1 cellular context compared by ENCODE assay signal in the genomic region with DNA sequence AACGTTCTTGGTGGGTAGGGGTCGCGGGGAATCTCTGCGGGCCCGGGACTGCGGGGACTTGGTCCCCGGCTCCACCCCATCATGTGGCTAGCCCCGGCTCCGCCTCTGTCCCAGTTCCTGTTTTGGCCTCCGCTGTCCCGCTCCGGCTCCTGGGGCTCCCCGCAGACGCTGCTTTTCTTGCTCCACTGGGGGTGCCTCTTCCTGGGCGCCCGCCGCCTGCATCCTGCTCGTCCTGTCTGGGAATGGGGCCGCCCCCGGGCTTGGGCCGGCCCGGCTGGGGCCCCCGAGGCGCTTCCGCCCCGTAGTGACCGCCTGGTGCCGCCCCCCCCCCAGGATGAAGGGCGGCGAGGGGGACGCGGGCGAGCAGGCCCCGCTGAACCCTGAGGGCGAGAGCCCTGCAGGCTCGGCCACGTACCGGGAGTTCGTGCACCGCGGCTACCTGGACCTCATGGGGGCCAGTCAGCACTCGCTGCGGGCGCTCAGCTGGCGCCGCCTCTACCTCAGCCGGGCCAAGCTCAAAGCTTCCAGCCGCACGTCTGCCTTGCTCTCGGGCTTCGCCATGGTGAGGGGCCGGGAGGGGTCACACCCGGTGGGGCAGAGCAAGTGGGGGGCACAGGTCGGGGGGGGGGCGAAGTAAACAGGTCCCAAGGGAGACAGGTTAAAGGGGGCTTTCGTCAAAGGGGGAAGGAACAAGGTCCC.
TF ChIP-seq lines count a peak whose summit lies in the region.

Gene ORAI3, plus strand, starts transcription at position 113 of the 699 bp plus-strand sequence. Its CDS starts 222 bp downstream, at position 335.

TF ChIP-seq in K562, 482 proteins besides CTCF, POLR2A, EP300 and RAD21 (continued from another document and continues in another):
- TF ChIP-seq ZNF592 (IDR thresholded peaks at IDR 0.05), result no peak
- no peak; the same call in 1 of the 2 replicates for TF ChIP-seq EP400 (IDR thresholded peaks at IDR 0.05)
- no peak for TF ChIP-seq PHB2 (IDR thresholded peaks at IDR 0.05; ENCODE audit: low read depth)
- TF ChIP-seq ZNF507 (tag; conservative IDR thresholded peaks at IDR 0.05), result no peak
- TF ChIP-seq MYBL2 (IDR thresholded peaks at IDR 0.05; ENCODE audit: low read depth), result no peak
- no peak for TF ChIP-seq MYBL2 (CRISPR knock-in tag; IDR thresholded peaks at IDR 0.05; ENCODE audit: borderline replicate concordance)
- TF ChIP-seq, protein P1, sequence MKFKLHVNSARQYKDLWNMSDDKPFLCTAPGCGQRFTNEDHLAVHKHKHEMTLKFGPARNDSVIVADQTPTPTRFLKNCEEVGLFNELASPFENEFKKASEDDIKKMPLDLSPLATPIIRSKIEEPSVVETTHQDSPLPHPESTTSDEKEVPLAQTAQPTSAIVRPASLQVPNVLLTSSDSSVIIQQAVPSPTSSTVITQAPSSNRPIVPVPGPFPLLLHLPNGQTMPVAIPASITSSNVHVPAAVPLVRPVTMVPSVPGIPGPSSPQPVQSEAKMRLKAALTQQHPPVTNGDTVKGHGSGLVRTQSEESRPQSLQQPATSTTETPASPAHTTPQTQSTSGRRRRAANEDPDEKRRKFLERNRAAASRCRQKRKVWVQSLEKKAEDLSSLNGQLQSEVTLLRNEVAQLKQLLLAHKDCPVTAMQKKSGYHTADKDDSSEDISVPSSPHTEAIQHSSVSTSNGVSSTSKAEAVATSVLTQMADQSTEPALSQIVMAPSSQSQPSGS (CRISPR knock-in tag; IDR thresholded peaks at IDR 0.05), result no peak
- TF ChIP-seq, protein P2, sequence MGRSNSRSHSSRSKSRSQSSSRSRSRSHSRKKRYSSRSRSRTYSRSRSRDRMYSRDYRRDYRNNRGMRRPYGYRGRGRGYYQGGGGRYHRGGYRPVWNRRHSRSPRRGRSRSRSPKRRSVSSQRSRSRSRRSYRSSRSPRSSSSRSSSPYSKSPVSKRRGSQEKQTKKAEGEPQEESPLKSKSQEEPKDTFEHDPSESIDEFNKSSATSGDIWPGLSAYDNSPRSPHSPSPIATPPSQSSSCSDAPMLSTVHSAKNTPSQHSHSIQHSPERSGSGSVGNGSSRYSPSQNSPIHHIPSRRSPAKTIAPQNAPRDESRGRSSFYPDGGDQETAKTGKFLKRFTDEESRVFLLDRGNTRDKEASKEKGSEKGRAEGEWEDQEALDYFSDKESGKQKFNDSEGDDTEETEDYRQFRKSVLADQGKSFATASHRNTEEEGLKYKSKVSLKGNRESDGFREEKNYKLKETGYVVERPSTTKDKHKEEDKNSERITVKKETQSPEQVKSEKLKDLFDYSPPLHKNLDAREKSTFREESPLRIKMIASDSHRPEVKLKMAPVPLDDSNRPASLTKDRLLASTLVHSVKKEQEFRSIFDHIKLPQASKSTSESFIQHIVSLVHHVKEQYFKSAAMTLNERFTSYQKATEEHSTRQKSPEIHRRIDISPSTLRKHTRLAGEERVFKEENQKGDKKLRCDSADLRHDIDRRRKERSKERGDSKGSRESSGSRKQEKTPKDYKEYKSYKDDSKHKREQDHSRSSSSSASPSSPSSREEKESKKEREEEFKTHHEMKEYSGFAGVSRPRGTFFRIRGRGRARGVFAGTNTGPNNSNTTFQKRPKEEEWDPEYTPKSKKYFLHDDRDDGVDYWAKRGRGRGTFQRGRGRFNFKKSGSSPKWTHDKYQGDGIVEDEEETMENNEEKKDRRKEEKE (IDR thresholded peaks at IDR 0.05; ENCODE audit: borderline replicate concordance in 1 of 2, control insufficient read depth in 1 of 2, low read depth in 2 of 2, low read length in 1 of 2), result no peak
- TF ChIP-seq HDAC6 (IDR thresholded peaks at IDR 0.05; ENCODE audit: low read depth, low read length), result no peak
- TF ChIP-seq SMAD1 (IDR thresholded peaks at IDR 0.05; ENCODE audit: low read depth, low read length, partially characterized antibody), result no peak
- no peak for TF ChIP-seq ZNF121 (CRISPR knock-in tag; conservative IDR thresholded peaks at IDR 0.05)
- no peak for TF ChIP-seq NELFE (IDR thresholded peaks at IDR 0.05; ENCODE audit: insufficient read depth, insufficient read length)
- no peak for TF ChIP-seq E4F1 (CRISPR knock-in tag; IDR thresholded peaks at IDR 0.05; ENCODE audit: borderline replicate concordance)
- no peak for TF ChIP-seq ZNF695 (CRISPR knock-in tag; IDR thresholded peaks at IDR 0.05)
- no peak for TF ChIP-seq TAF7 (tag; IDR thresholded peaks at IDR 0.05)
- TF ChIP-seq MED1 (CRISPR knock-in tag; IDR thresholded peaks at IDR 0.05; ENCODE audit: borderline replicate concordance), result no peak
- peak; percentile 49 for TF ChIP-seq GABPA (tag; conservative IDR thresholded peaks at IDR 0.05; ENCODE audit: low read depth)
- TF ChIP-seq, protein P3, sequence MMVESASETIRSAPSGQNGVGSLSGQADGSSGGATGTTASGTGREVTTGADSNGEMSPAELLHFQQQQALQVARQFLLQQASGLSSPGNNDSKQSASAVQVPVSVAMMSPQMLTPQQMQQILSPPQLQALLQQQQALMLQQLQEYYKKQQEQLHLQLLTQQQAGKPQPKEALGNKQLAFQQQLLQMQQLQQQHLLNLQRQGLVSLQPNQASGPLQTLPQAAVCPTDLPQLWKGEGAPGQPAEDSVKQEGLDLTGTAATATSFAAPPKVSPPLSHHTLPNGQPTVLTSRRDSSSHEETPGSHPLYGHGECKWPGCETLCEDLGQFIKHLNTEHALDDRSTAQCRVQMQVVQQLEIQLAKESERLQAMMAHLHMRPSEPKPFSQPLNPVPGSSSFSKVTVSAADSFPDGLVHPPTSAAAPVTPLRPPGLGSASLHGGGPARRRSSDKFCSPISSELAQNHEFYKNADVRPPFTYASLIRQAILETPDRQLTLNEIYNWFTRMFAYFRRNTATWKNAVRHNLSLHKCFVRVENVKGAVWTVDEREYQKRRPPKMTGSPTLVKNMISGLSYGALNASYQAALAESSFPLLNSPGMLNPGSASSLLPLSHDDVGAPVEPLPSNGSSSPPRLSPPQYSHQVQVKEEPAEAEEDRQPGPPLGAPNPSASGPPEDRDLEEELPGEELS (CRISPR knock-in tag; IDR thresholded peaks at IDR 0.05; ENCODE audit: borderline replicate concordance), result no peak
- no peak for TF ChIP-seq BCL6 (CRISPR knock-in tag; IDR thresholded peaks at IDR 0.05)
- peak; percentile 18; the same call in 1 of the 2 replicates for TF ChIP-seq HDAC2 (IDR thresholded peaks at IDR 0.05)
- no peak for TF ChIP-seq FOXA1 (IDR thresholded peaks at IDR 0.05; ENCODE audit: borderline replicate concordance)
- TF ChIP-seq BCOR (IDR thresholded peaks at IDR 0.05), result no peak
- TF ChIP-seq TRIM28 (IDR thresholded peaks at IDR 0.05), result no peak
- TF ChIP-seq HNRNPLL (IDR thresholded peaks at IDR 0.05; ENCODE audit: low read depth, low read length, poor library complexity, severe bottlenecking), result no peak
- TF ChIP-seq TEAD1 (CRISPR knock-in tag; IDR thresholded peaks at IDR 0.05), result no peak; a peak in 1 of 4 replicates
- no peak for TF ChIP-seq GTF2A2 (tag; IDR thresholded peaks at IDR 0.05)
- TF ChIP-seq SREBF1 (IDR thresholded peaks at IDR 0.05; ENCODE audit: borderline replicate concordance, low read depth, low read length), result no peak
- no peak for TF ChIP-seq HIVEP1 (CRISPR knock-in tag; IDR thresholded peaks at IDR 0.05)
- TF ChIP-seq PURB (CRISPR knock-in tag; IDR thresholded peaks at IDR 0.05; ENCODE audit: low read depth), result no peak
- peak in 1 of 2 experiments; percentile 9 for TF ChIP-seq E2F6 (IDR thresholded peaks at IDR 0.05; ENCODE audit: borderline replicate concordance in 1 of 2, extremely low read depth in 1 of 2, insufficient read depth in 1 of 2, insufficient read length in 1 of 2, low read depth in 1 of 2, low read length in 1 of 2, poor library complexity in 1 of 2, severe bottlenecking in 1 of 2)
- TF ChIP-seq NCOA6 (IDR thresholded peaks at IDR 0.05), result no peak
- no peak for TF ChIP-seq FOXP1 (CRISPR knock-in tag; IDR thresholded peaks at IDR 0.05)
- TF ChIP-seq RBFOX2 (IDR thresholded peaks at IDR 0.05; ENCODE audit: low read depth, low read length), result peak; percentile 88
- TF ChIP-seq, protein P4, sequence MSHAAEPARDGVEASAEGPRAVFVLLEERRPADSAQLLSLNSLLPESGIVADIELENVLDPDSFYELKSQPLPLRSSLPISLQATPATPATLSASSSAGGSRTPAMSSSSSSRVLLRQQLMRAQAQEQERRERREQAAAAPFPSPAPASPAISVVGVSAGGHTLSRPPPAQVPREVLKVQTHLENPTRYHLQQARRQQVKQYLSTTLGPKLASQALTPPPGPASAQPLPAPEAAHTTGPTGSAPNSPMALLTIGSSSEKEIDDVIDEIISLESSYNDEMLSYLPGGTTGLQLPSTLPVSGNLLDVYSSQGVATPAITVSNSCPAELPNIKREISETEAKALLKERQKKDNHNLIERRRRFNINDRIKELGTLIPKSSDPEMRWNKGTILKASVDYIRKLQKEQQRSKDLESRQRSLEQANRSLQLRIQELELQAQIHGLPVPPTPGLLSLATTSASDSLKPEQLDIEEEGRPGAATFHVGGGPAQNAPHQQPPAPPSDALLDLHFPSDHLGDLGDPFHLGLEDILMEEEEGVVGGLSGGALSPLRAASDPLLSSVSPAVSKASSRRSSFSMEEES (CRISPR knock-in tag; IDR thresholded peaks at IDR 0.05), result no peak
- TF ChIP-seq, protein P5, sequence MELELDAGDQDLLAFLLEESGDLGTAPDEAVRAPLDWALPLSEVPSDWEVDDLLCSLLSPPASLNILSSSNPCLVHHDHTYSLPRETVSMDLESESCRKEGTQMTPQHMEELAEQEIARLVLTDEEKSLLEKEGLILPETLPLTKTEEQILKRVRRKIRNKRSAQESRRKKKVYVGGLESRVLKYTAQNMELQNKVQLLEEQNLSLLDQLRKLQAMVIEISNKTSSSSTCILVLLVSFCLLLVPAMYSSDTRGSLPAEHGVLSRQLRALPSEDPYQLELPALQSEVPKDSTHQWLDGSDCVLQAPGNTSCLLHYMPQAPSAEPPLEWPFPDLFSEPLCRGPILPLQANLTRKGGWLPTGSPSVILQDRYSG (tag; conservative IDR thresholded peaks at IDR 0.05; ENCODE audit: low read depth), result no peak
- no peak for TF ChIP-seq SNIP1 (IDR thresholded peaks at IDR 0.05; ENCODE audit: low read depth)
- no peak for TF ChIP-seq ZNF584 (CRISPR knock-in tag; IDR thresholded peaks at IDR 0.05; ENCODE audit: low read depth)
- peak; percentile 58 for TF ChIP-seq TAF1 (IDR thresholded peaks at IDR 0.05; ENCODE audit: control insufficient read depth, extremely low read depth, insufficient read depth, low read length, severe bottlenecking)
- TF ChIP-seq ZNF668 (CRISPR knock-in tag; IDR thresholded peaks at IDR 0.05), result no peak
- TF ChIP-seq MTA3 (IDR thresholded peaks at IDR 0.05; ENCODE audit: borderline replicate concordance), result peak; percentile 60; the same call in 1 of the 2 replicates
- peak; percentile 48; the same call in 1 of the 2 replicates for TF ChIP-seq CBX1 (IDR thresholded peaks at IDR 0.05; ENCODE audit: low read depth)
- no peak for TF ChIP-seq STAG1 (CRISPR knock-in tag; IDR thresholded peaks at IDR 0.05; ENCODE audit: borderline replicate concordance)
- TF ChIP-seq, protein P6, sequence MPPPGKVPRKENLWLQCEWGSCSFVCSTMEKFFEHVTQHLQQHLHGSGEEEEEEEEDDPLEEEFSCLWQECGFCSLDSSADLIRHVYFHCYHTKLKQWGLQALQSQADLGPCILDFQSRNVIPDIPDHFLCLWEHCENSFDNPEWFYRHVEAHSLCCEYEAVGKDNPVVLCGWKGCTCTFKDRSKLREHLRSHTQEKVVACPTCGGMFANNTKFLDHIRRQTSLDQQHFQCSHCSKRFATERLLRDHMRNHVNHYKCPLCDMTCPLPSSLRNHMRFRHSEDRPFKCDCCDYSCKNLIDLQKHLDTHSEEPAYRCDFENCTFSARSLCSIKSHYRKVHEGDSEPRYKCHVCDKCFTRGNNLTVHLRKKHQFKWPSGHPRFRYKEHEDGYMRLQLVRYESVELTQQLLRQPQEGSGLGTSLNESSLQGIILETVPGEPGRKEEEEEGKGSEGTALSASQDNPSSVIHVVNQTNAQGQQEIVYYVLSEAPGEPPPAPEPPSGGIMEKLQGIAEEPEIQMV (tag; conservative IDR thresholded peaks at IDR 0.05; ENCODE audit: low read depth), result no peak
